Comparison of ENCODE assay signal across 8 cellular contexts in the genomic region with DNA sequence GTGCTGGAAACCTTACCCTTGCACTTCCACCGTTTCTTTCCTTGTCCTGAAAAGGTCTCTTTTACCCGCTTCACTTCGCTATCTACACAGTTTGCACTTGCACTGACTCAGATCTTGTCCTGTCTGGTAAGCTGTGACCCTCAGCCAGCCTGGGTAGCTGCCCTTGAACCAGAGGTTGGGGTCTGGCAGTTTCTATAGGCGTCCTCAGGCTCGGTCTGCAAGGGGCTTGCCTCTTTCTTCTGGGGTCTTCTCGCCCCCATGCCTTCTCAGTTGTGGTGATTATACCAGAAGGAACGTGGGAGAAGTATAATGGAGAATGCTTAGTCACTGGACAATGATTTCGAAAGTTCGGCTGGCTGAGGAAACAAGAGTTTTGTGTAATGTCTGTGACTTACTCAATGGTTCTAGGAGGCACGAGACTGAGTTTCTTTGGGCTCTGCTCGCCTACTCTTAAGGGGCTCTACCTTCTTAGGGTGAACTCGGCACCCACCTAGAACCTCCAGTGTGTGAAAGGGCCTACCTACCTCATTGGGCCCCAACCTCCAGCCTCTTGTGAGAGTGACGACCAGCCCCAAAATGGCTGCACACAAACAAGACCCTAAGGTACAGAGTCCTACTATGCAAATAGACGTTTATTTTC. TPM values are rescaled to one million over a fixed set of nuclear protein-coding genes. Genes with fewer than 3 reads are reported as not detected.
DNase-seq lines count a peak whose midpoint lies in the region; ATAC-seq, FAIRE-seq and TF ChIP-seq lines count a peak whose summit lies in the region.

No MANE protein-coding gene starts in this region.

- in situ Hi-C loops in GM13977 (cut with MboI; ENCODE audit: low pct_unique_long_range_greater_than_20kb, low sequenced_read_pairs, unreplicated experiment), result no loop called here

- WGBS in A549 (ENCODE audit: missing lambda C conversion rate), result 7% methylated on average over 14 of the region's 14 CpGs
- WGBS in hepatocyte (ENCODE audit: low lambda C conversion rate, missing lambda C conversion rate), result 49% methylated on average over 14 of the region's 14 CpGs

- peaks cover 2% of the 10 kb centered on the region for H3K27me3 Mint-ChIP-seq in activated naive CD8-positive, alpha-beta T cell treated with anti-CD3 and anti-CD28 coated beads, Interleukin-2, amount 50 U/mL, for 24 hours

- H3K27ac ChIP-seq in A549 (peak overlapping the region; percentile 95 to 99), hepatocyte (peak overlapping the region; percentile 93)

- TF ChIP-seq POLR2A in A549 (IDR thresholded peaks at IDR 0.05; ENCODE audit: low read length), result peak; percentile 20

- no peaks in the 10 kb centered on the region for H3K27me3 ChIP-seq in hepatocyte

- H3K36me3 Mint-ChIP-seq in activated naive CD8-positive, alpha-beta T cell treated with anti-CD3 and anti-CD28 coated beads, Interleukin-2, amount 50 U/mL, for 24 hours (ENCODE audit: low read depth), result peaks cover 7% of the 10 kb centered on the region

- no peaks in the 10 kb centered on the region for H3K9me2 ChIP-seq in hepatocyte (replicated peaks; ENCODE audit: insufficient read depth)

- no peak for FAIRE-seq in A549 (lab: Jason Lieb, UNC)

- H3K4me2 ChIP-seq in A549, result peak overlapping the region; percentile 98
- H3K4me2 ChIP-seq in hepatocyte, result peak overlapping the region; percentile 87

- no peaks in the 10 kb centered on the region for H3K36me3 ChIP-seq in hepatocyte (replicated peaks; ENCODE audit: insufficient read depth, low read depth)

- ATAC-seq in A549, result peak; percentile 59 to 71
- peak; percentile 17 for ATAC-seq in HG02870 (IDR thresholded peaks at IDR 0.05; ENCODE audit: unreplicated experiment)
- peak; percentile 58 for ATAC-seq in activated naive CD8-positive, alpha-beta T cell treated with anti-CD3 and anti-CD28 coated beads, Interleukin-2, amount 50 U/mL, for 24 hours

- H3K9me3 Mint-ChIP-seq in activated naive CD8-positive, alpha-beta T cell treated with anti-CD3 and anti-CD28 coated beads, Interleukin-2, amount 50 U/mL, for 24 hours, result peaks cover 8% of the 10 kb centered on the region

- H3K4me3 ChIP-seq in A549 (peak overlapping the region; percentile 71), hepatocyte (peak overlapping the region; percentile 34)

- no peak overlapping the region for H3K4me3 Mint-ChIP-seq in activated naive CD8-positive, alpha-beta T cell treated with anti-CD3 and anti-CD28 coated beads, Interleukin-2, amount 50 U/mL, for 24 hours

- peaks cover 46% of the 10 kb centered on the region for H3K4me1 Mint-ChIP-seq in activated naive CD8-positive, alpha-beta T cell treated with anti-CD3 and anti-CD28 coated beads, Interleukin-2, amount 50 U/mL, for 24 hours

- POLR2A ChIA-PET in A549 (lab: Yijun Ruan, JAX), result interaction anchor here (1.1 to 2.5 kb wide), 6 partner anchors 15 to 135 kb away, joined by 3 to 24 read pairs (median 6); no protein-coding TSS in a partner anchor

- peaks cover 2% of the 10 kb centered on the region for H3K79me2 ChIP-seq in hepatocyte

- TF ChIP-seq CTCF in A549 (IDR thresholded peaks at IDR 0.05) (no peak), GM13977 (IDR thresholded peaks at IDR 0.05; ENCODE audit: extremely low read depth, insufficient read depth, missing control alignments) (no peak), hepatocyte (IDR thresholded peaks at IDR 0.05; ENCODE audit: poor library complexity) (no peak)

- H4K20me1 ChIP-seq in hepatocyte (ENCODE audit: insufficient read depth, poor library complexity, severe bottlenecking), result no peaks in the 10 kb centered on the region

- TF ChIP-seq EP300 in A549 (IDR thresholded peaks at IDR 0.05), result no peak; a peak in 1 of 5 replicates

- TF ChIP-seq RAD21 in A549 (conservative IDR thresholded peaks at IDR 0.05 in 1 of 2, IDR thresholded peaks at IDR 0.05 in 1 of 2), result no peak

- peak overlapping the region; percentile 65 for H2AFZ ChIP-seq in hepatocyte

- CTCF ChIA-PET in A549 (lab: Yijun Ruan, JAX), result interaction anchor here (0.9 to 1.4 kb wide), 3 partner anchors 9 to 24 kb away, joined by 3 to 6 read pairs (median 3); no protein-coding TSS in a partner anchor

- no peak overlapping the region for H3K27ac Mint-ChIP-seq in activated naive CD8-positive, alpha-beta T cell treated with anti-CD3 and anti-CD28 coated beads, Interleukin-2, amount 50 U/mL, for 24 hours

- no peaks in the 10 kb centered on the region for H3K9me3 ChIP-seq in A549
- no peaks in the 10 kb centered on the region for H3K9me3 ChIP-seq in hepatocyte (ENCODE audit: low read depth)

- DNase-seq in A549 (ENCODE audit: low read depth in 1 of 2, low spot score in 1 of 2) (peak; percentile 17 to 67), GM13977 (ENCODE audit: low spot score) (peak; percentile 33), NCI-H526 treated with DMSO at 0.1 percent for 48 hours (lab: John Stamatoyannopoulos, UW) (peak; percentile 63), hepatocyte (ENCODE audit: low spot score) (peak; percentile 48), cortex of kidney (lab: John Stamatoyannopoulos, UW) (no peak)
- DNase-seq in activated naive CD8-positive, alpha-beta T cell treated with anti-CD3 and anti-CD28 coated beads, Interleukin-2, amount 50 U/mL, for 24 hours, result peak; percentile 54
- peak; percentile 48 for DNase-seq in stimulated activated CD4-positive, alpha-beta T cell treated with anti-CD3 and anti-CD28 coated beads, Interleukin-12 subunit alpha, Interleukin-12 subunit beta, amount 100 ng/mL, for 4 hours

- H3K4me1 ChIP-seq in A549, result peaks cover 34% of the 10 kb centered on the region
- peaks cover 9% of the 10 kb centered on the region for H3K4me1 ChIP-seq in hepatocyte (ENCODE audit: insufficient read depth)

TF ChIP-seq in A549, 52 proteins besides CTCF, POLR2A, EP300 and RAD21 (continues in another document):
- TF ChIP-seq SMC3 (IDR thresholded peaks at IDR 0.05), result no peak
- TF ChIP-seq HDAC2 (IDR thresholded peaks at IDR 0.05), result no peak
- TF ChIP-seq EHMT2 (IDR thresholded peaks at IDR 0.05; ENCODE audit: low read depth), result no peak
- TF ChIP-seq NPAS2 (CRISPR knock-in tag; IDR thresholded peaks at IDR 0.05; ENCODE audit: borderline replicate concordance), result no peak
- 0 out of 2 replicates have a peak, but pooled peaks have one; percentile 49 for TF ChIP-seq ATOH8 (CRISPR knock-in tag; IDR thresholded peaks at IDR 0.05; ENCODE audit: low read depth)
- peak; percentile 53; the same call in 1 of the 2 replicates for TF ChIP-seq NFE2L2 (conservative IDR thresholded peaks at IDR 0.05; ENCODE audit: low read length)
- TF ChIP-seq BHLHE40 (IDR thresholded peaks at IDR 0.05; ENCODE audit: low read depth, low read length), result 0 out of 2 replicates have a peak, but pooled peaks have one; percentile 48
- peak; percentile 72 for TF ChIP-seq RARB (CRISPR knock-in tag; IDR thresholded peaks at IDR 0.05)
- peak; percentile 77 to 88 for TF ChIP-seq CEBPB (IDR thresholded peaks at IDR 0.05)
- no peak for TF ChIP-seq CHD4 (IDR thresholded peaks at IDR 0.05; ENCODE audit: borderline replicate concordance)
- TF ChIP-seq MAFK (IDR thresholded peaks at IDR 0.05; ENCODE audit: partially characterized antibody), result peak; percentile 84
- TF ChIP-seq JUNB (IDR thresholded peaks at IDR 0.05), result peak; percentile 30; the same call in 1 of the 2 replicates
- peak; percentile 90; the same call in 1 of the 2 replicates for TF ChIP-seq HOXB13 (CRISPR knock-in tag; IDR thresholded peaks at IDR 0.05; ENCODE audit: low read depth)
- no peak for TF ChIP-seq FOXS1 (CRISPR knock-in tag; IDR thresholded peaks at IDR 0.05)
- TF ChIP-seq, protein P1, sequence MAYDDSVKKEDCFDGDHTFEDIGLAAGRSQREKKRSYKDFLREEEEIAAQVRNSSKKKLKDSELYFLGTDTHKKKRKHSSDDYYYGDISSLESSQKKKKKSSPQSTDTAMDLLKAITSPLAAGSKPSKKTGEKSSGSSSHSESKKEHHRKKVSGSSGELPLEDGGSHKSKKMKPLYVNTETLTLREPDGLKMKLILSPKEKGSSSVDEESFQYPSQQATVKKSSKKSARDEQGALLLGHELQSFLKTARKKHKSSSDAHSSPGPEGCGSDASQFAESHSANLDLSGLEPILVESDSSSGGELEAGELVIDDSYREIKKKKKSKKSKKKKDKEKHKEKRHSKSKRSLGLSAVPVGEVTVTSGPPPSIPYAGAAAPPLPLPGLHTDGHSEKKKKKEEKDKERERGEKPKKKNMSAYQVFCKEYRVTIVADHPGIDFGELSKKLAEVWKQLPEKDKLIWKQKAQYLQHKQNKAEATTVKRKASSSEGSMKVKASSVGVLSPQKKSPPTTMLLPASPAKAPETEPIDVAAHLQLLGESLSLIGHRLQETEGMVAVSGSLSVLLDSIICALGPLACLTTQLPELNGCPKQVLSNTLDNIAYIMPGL (CRISPR knock-in tag; IDR thresholded peaks at IDR 0.05; ENCODE audit: borderline replicate concordance), result no peak
- TF ChIP-seq TFCP2L1 (CRISPR knock-in tag; IDR thresholded peaks at IDR 0.05), result peak; percentile 64; the same call in 1 of the 2 replicates
- no peak for TF ChIP-seq EHF (CRISPR knock-in tag; IDR thresholded peaks at IDR 0.05)
- TF ChIP-seq, protein P2, sequence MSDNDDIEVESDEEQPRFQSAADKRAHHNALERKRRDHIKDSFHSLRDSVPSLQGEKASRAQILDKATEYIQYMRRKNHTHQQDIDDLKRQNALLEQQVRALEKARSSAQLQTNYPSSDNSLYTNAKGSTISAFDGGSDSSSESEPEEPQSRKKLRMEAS (IDR thresholded peaks at IDR 0.05), result no peak; the same call in 1 of the 2 replicates
- no peak for TF ChIP-seq RCOR1 (IDR thresholded peaks at IDR 0.05; ENCODE audit: low read depth, low read length)
- peak; percentile 21 to 70; a peak in 3 of 5 replicates for TF ChIP-seq JUN (IDR thresholded peaks at IDR 0.05)
- 0 out of 2 replicates have a peak, but pooled peaks have one; percentile 10 for TF ChIP-seq FOSL2 (IDR thresholded peaks at IDR 0.05)
- peak; percentile 69 for TF ChIP-seq FOSL2 (CRISPR knock-in tag; IDR thresholded peaks at IDR 0.05)

RNA-seq across cellular contexts. Expression of gene STAT1, which starts 6.9 kb away (rescaled TPM):
- polyA plus RNA-seq in A549 (2011; rRNA removed) (167 and 182 TPM in 2 replicates), A549 (2017; fragmentation: RNase III; extraction: RNeasy Plus Mini Kit Qiagen cat#74134 plus additional on column Dnase treatment) (104 to 107 TPM (median 105 TPM) in 3 replicates), hepatocyte (53.3 and 70.9 TPM in 2 replicates)
- 48.3 and 55.8 TPM in 2 replicates for polyA plus RNA-seq in A549 (2012; cell fraction: cytosol; rRNA removed)
- polyA plus RNA-seq in A549 (2012; cell fraction: nucleus; rRNA removed), result 55.1 and 61.8 TPM in 2 replicates
- 169 and 178 TPM in 2 replicates for polyA minus RNA-seq in A549 (2011; rRNA and poly(A)+ RNA removed)
- total RNA-seq in hepatocyte, result 102 and 124 TPM in 2 replicates
